In the genomic region with DNA sequence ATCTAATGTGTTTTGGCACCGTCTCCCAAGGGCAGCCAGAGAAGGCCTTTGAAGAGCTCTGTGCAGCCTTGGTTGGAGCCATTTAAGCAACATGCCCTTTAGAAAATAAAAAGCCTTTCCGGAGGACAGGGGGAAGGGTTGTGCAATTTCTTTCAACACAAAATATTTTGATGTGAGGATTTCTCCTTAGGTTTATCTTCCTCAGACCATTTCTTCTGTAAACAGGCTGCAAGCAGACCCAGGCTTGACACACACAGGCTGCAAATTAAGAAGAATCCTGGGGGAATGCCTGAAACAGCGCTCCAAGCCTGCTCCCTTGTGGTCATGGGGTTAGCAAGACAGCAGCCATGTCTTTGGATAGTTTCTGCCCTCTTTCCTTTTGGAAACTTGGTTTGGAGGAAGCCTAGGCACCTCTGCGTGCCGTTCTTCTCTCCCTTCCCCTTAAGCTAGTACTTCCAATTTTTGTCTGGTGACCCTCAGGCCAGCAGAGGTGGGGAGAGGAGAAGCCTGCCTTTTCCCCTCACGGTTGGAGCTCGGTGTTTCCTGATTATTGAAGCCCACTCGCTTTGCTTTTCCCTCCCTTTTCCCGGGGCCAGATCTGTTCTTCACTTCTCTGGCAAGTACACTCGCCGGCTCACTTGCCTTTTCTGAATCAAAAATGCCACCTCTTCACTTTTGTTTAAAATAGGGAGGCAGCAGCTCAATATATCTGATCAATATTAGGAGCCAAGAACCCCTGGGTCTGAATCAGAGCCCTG, we compare ENCODE assay signal across 1 cellular context.
TF ChIP-seq lines count a peak whose summit lies in the region.

No MANE protein-coding gene starts in this region.

TF ChIP-seq in GM23338, 12 proteins besides CTCF, POLR2A, EP300 and RAD21 (continued from another document):
- TF ChIP-seq, protein P1, sequence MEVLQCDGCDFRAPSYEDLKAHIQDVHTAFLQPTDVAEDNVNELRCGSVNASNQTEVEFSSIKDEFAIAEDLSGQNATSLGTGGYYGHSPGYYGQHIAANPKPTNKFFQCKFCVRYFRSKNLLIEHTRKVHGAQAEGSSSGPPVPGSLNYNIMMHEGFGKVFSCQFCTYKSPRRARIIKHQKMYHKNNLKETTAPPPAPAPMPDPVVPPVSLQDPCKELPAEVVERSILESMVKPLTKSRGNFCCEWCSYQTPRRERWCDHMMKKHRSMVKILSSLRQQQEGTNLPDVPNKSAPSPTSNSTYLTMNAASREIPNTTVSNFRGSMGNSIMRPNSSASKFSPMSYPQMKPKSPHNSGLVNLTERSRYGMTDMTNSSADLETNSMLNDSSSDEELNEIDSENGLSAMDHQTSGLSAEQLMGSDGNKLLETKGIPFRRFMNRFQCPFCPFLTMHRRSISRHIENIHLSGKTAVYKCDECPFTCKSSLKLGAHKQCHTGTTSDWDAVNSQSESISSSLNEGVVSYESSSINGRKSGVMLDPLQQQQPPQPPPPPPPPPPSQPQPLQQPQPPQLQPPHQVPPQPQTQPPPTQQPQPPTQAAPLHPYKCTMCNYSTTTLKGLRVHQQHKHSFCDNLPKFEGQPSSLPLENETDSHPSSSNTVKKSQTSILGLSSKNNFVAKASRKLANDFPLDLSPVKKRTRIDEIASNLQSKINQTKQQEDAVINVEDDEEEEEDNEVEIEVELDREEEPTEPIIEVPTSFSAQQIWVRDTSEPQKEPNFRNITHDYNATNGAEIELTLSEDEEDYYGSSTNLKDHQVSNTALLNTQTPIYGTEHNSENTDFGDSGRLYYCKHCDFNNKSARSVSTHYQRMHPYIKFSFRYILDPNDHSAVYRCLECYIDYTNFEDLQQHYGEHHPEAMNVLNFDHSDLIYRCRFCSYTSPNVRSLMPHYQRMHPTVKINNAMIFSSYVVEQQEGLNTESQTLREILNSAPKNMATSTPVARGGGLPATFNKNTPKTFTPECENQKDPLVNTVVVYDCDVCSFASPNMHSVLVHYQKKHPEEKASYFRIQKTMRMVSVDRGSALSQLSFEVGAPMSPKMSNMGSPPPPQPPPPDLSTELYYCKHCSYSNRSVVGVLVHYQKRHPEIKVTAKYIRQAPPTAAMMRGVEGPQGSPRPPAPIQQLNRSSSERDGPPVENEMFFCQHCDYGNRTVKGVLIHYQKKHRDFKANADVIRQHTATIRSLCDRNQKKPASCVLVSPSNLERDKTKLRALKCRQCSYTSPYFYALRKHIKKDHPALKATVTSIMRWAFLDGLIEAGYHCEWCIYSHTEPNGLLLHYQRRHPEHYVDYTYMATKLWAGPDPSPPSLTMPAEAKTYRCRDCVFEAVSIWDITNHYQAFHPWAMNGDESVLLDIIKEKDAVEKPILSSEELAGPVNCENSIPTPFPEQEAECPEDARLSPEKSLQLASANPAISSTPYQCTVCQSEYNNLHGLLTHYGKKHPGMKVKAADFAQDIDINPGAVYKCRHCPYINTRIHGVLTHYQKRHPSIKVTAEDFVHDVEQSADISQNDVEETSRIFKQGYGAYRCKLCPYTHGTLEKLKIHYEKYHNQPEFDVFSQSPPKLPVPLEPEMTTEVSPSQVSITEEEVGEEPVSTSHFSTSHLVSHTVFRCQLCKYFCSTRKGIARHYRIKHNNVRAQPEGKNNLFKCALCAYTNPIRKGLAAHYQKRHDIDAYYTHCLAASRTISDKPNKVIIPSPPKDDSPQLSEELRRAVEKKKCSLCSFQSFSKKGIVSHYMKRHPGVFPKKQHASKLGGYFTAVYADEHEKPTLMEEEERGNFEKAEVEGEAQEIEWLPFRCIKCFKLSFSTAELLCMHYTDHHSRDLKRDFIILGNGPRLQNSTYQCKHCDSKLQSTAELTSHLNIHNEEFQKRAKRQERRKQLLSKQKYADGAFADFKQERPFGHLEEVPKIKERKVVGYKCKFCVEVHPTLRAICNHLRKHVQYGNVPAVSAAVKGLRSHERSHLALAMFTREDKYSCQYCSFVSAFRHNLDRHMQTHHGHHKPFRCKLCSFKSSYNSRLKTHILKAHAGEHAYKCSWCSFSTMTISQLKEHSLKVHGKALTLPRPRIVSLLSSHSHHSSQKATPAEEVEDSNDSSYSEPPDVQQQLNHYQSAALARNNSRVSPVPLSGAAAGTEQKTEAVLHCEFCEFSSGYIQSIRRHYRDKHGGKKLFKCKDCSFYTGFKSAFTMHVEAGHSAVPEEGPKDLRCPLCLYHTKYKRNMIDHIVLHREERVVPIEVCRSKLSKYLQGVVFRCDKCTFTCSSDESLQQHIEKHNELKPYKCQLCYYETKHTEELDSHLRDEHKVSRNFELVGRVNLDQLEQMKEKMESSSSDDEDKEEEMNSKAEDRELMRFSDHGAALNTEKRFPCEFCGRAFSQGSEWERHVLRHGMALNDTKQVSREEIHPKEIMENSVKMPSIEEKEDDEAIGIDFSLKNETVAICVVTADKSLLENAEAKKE (CRISPR knock-in tag; IDR thresholded peaks at IDR 0.05) = no peak
- no peak for TF ChIP-seq EZH2phosphoT487 (IDR thresholded peaks at IDR 0.05; ENCODE audit: unreplicated experiment)
- TF ChIP-seq CREB1 (CRISPR knock-in tag; IDR thresholded peaks at IDR 0.05; ENCODE audit: low read depth) = no peak
- TF ChIP-seq ZNF114 (CRISPR knock-in tag; IDR thresholded peaks at IDR 0.05) = no peak
- TF ChIP-seq, protein P2, sequence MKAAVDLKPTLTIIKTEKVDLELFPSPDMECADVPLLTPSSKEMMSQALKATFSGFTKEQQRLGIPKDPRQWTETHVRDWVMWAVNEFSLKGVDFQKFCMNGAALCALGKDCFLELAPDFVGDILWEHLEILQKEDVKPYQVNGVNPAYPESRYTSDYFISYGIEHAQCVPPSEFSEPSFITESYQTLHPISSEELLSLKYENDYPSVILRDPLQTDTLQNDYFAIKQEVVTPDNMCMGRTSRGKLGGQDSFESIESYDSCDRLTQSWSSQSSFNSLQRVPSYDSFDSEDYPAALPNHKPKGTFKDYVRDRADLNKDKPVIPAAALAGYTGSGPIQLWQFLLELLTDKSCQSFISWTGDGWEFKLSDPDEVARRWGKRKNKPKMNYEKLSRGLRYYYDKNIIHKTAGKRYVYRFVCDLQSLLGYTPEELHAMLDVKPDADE (IDR thresholded peaks at IDR 0.05) = no peak
- no peak for TF ChIP-seq NANOG (IDR thresholded peaks at IDR 0.05; ENCODE audit: borderline replicate concordance)
- no peak for TF ChIP-seq JUNB (IDR thresholded peaks at IDR 0.05; ENCODE audit: unreplicated experiment)
- TF ChIP-seq, protein P3, sequence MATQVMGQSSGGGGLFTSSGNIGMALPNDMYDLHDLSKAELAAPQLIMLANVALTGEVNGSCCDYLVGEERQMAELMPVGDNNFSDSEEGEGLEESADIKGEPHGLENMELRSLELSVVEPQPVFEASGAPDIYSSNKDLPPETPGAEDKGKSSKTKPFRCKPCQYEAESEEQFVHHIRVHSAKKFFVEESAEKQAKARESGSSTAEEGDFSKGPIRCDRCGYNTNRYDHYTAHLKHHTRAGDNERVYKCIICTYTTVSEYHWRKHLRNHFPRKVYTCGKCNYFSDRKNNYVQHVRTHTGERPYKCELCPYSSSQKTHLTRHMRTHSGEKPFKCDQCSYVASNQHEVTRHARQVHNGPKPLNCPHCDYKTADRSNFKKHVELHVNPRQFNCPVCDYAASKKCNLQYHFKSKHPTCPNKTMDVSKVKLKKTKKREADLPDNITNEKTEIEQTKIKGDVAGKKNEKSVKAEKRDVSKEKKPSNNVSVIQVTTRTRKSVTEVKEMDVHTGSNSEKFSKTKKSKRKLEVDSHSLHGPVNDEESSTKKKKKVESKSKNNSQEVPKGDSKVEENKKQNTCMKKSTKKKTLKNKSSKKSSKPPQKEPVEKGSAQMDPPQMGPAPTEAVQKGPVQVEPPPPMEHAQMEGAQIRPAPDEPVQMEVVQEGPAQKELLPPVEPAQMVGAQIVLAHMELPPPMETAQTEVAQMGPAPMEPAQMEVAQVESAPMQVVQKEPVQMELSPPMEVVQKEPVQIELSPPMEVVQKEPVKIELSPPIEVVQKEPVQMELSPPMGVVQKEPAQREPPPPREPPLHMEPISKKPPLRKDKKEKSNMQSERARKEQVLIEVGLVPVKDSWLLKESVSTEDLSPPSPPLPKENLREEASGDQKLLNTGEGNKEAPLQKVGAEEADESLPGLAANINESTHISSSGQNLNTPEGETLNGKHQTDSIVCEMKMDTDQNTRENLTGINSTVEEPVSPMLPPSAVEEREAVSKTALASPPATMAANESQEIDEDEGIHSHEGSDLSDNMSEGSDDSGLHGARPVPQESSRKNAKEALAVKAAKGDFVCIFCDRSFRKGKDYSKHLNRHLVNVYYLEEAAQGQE (IDR thresholded peaks at IDR 0.05; ENCODE audit: unreplicated experiment) = no peak
- TF ChIP-seq ZNF331 (CRISPR knock-in tag; IDR thresholded peaks at IDR 0.05; ENCODE audit: low read depth) = no peak
